ENCODE assay signal across 10 cellular contexts in genomic region chr12:58916891-58917570, GRCh38. TPM values are rescaled to one million over a fixed set of nuclear protein-coding genes. Genes with fewer than 3 reads are reported as not detected.
DNase-seq lines count a peak whose midpoint lies in the region; ATAC-seq, FAIRE-seq and TF ChIP-seq lines count a peak whose summit lies in the region.
"Had no signal": no experiment of that assay in that cellular context is flagged by ENCODE, and none has a peak within 500 bp of the region (broad histone marks: within the 10 kb centered on the region; RNA-seq: fewer than 3 reads in every experiment).

No MANE protein-coding gene starts in this region.

- ATAC-seq in Panc1 (no peak), pancreas (no peak), GM21390 (IDR thresholded peaks at IDR 0.05; ENCODE audit: unreplicated experiment) (no peak)
- no peak for ATAC-seq in activated T-cell treated with anti-CD3 and anti-CD28 coated beads, Interleukin-2, amount 50 U/mL, for 4 hours
- ATAC-seq: mucosa of descending colon had no signal

- no peaks in the 10 kb centered on the region for H3K36me3 Mint-ChIP-seq in activated T-cell treated with anti-CD3 and anti-CD28 coated beads, Interleukin-2, amount 50 U/mL, for 4 hours (ENCODE audit: insufficient read depth)
- no peaks in the 10 kb centered on the region for H3K36me3 Mint-ChIP-seq in activated CD4-positive, alpha-beta memory T cell treated with anti-CD3 and anti-CD28 coated beads, Interleukin-2, amount 10 ng/mL, durations not matched to agents 7 days and 5 days (ENCODE audit: low read depth)

- intact Hi-C loops in Panc1 (cut with micrococcal nuclease; ENCODE audit: unreplicated experiment) (loop anchor here (5.0 kb wide), 1 partner anchor 570 kb away; no protein-coding TSS in a partner anchor), pancreas (cut with DNase I) (no loop called here)

- H3K27ac Mint-ChIP-seq in activated CD4-positive, alpha-beta memory T cell treated with anti-CD3 and anti-CD28 coated beads, Interleukin-2, amount 10 ng/mL, durations not matched to agents 7 days and 5 days = no peak overlapping the region

- CTCF ChIA-PET in Panc1 (lab: Charles Lee) = no interaction called here
- CTCF ChIA-PET in activated CD4-positive, alpha-beta memory T cell treated with anti-CD3 and anti-CD28 coated beads, Interleukin-2, amount 10 ng/mL, durations not matched to agents 7 days and 5 days (lab: Charles Lee) = no interaction called here

- no peaks in the 10 kb centered on the region; the same call in 1 of the 2 replicates for H3K36me3 ChIP-seq in Panc1 (ENCODE audit: control insufficient read depth, insufficient read depth, low read length)
- H3K36me3 ChIP-seq in pancreas = peaks cover 0 to 18% (median 0%) of the 10 kb centered on the region in 3 donors

- H3K27me3 Mint-ChIP-seq in activated T-cell treated with anti-CD3 and anti-CD28 coated beads, Interleukin-2, amount 50 U/mL, for 4 hours (ENCODE audit: low read depth) = peaks cover 31% of the 10 kb centered on the region
- peaks cover 28% of the 10 kb centered on the region for H3K27me3 Mint-ChIP-seq in activated CD4-positive, alpha-beta memory T cell treated with anti-CD3 and anti-CD28 coated beads, Interleukin-2, amount 10 ng/mL, durations not matched to agents 7 days and 5 days

- 10% methylated on average over 6 of the region's 6 CpGs for WGBS in pancreas, 2 donors

- POLR2A ChIA-PET in Panc1 (lab: Charles Lee) = no interaction called here
- POLR2A ChIA-PET in activated CD4-positive, alpha-beta memory T cell treated with anti-CD3 and anti-CD28 coated beads, Interleukin-2, amount 10 ng/mL, durations not matched to agents 7 days and 5 days (lab: Charles Lee) = no interaction called here

- H3K4me3 Mint-ChIP-seq in activated T-cell treated with anti-CD3 and anti-CD28 coated beads, Interleukin-2, amount 50 U/mL, for 4 hours = no peak overlapping the region
- no peak overlapping the region for H3K4me3 Mint-ChIP-seq in activated CD4-positive, alpha-beta memory T cell treated with anti-CD3 and anti-CD28 coated beads, Interleukin-2, amount 10 ng/mL, durations not matched to agents 7 days and 5 days

- no peaks in the 10 kb centered on the region for H3K27me3 ChIP-seq in Panc1 (ENCODE audit: control insufficient read depth, insufficient read depth, low read length)
- H3K27me3 ChIP-seq in pancreas = no peaks in the 10 kb centered on the region

- no TSS peak for BruUV-seq in Panc1 (replicated peaks; lab: Mats Ljungman, UMichigan)

- peaks cover 4% of the 10 kb centered on the region for H3K9me3 Mint-ChIP-seq in activated T-cell treated with anti-CD3 and anti-CD28 coated beads, Interleukin-2, amount 50 U/mL, for 4 hours
- no peaks in the 10 kb centered on the region for H3K9me3 Mint-ChIP-seq in activated CD4-positive, alpha-beta memory T cell treated with anti-CD3 and anti-CD28 coated beads, Interleukin-2, amount 10 ng/mL, durations not matched to agents 7 days and 5 days

- TF ChIP-seq CTCF in Panc1 (IDR thresholded peaks at IDR 0.05) = no peak
- no peak for TF ChIP-seq CTCF in pancreas (IDR thresholded peaks at IDR 0.05)

- H3K27ac ChIP-seq in Panc1 (ENCODE audit: low read length) (peak overlapping the region; percentile 81), pancreas (peak overlapping the region; percentile 31 to 98 (median 64))

- H3K4me1 Mint-ChIP-seq in activated T-cell treated with anti-CD3 and anti-CD28 coated beads, Interleukin-2, amount 50 U/mL, for 4 hours (ENCODE audit: low read depth) = no peaks in the 10 kb centered on the region
- H3K4me1 Mint-ChIP-seq in activated CD4-positive, alpha-beta memory T cell treated with anti-CD3 and anti-CD28 coated beads, Interleukin-2, amount 10 ng/mL, durations not matched to agents 7 days and 5 days = peaks cover 7% of the 10 kb centered on the region

- no peaks in the 10 kb centered on the region for H3K9me3 ChIP-seq in Panc1 (ENCODE audit: control insufficient read depth, insufficient read depth, low read depth, low read length)
- no peaks in the 10 kb centered on the region for H3K9me3 ChIP-seq in pancreas
- H3K9me3 ChIP-seq: mucosa of descending colon had no signal

- H3K4me3 ChIP-seq in Panc1 (ENCODE audit: low read depth in 2 of 2, low read length in 2 of 2) = peak overlapping the region; percentile 82 to 96
- peak overlapping the region; percentile 2 to 93 (median 66) for H3K4me3 ChIP-seq in pancreas

- DNase-seq in AG20443 (ENCODE audit: low spot score) (peak; percentile 29), Panc1 (ENCODE audit: low read depth, low spot score) (no peak), fibroblast of peridontal ligament (ENCODE audit: extremely low read depth) (peak; percentile 94), pancreas (peak in 1 of 6 donors; percentile 31), mesenteric fat pad (ENCODE audit: low spot score) (no peak)
- no peak for DNase-seq in activated T-cell treated with anti-CD3 and anti-CD28 coated beads, Interleukin-2, amount 50 U/mL, for 4 hours
- DNase-seq in activated CD4-positive, alpha-beta memory T cell treated with anti-CD3 and anti-CD28 coated beads, Interleukin-2, amount 10 ng/mL, durations not matched to agents 7 days and 5 days = no peak
- DNase-seq: NCI-H2227 treated with DMSO at 0.1 percent for 48 hours had no signal

- FAIRE-seq in pancreas (lab: Jason Lieb, UNC) = no peak

- H3K4me1 ChIP-seq in Panc1 (ENCODE audit: control insufficient read depth, insufficient read depth, low read length) (peaks cover 28% of the 10 kb centered on the region), pancreas (peaks cover 11 to 53% (median 47%) of the 10 kb centered on the region in 3 donors)

- in situ Hi-C loops in Panc1 (cut with HindIII; ENCODE audit: low pct_unique_long_range_greater_than_20kb, low sequenced_read_pairs) = no loop called here

RNA-seq across cellular contexts. Expression of gene LRIG3, which starts 3.3 kb away (rescaled TPM):
- total RNA-seq in Panc1 (2021; ENCODE audit: unreplicated experiment) = 12.1 TPM
- polyA plus RNA-seq in Panc1 (2012; ENCODE audit: insufficient read length) = 4.1 TPM
- total RNA-seq in pancreas = 10 to 100 TPM; 18.8 to 44.3 (median 28.5) TPM
- 10 to 100 TPM in 1 of 2 donors, 1 to 10 TPM in 1; 7.2 to 12.8 TPM for polyA plus RNA-seq in pancreas
- total RNA-seq in mesenteric fat pad = 17.6 TPM
- 1 to 10 TPM in 1 of 3 donors, under 1 TPM in 2; 0.13 to 1.2 (median 0.14) TPM for total RNA-seq in activated T-cell treated with anti-CD3 and anti-CD28 coated beads, Interleukin-2, amount 50 U/mL, for 4 hours
- under 1 TPM; 0.08 to 0.18 TPM for total RNA-seq in activated CD4-positive, alpha-beta memory T cell treated with anti-CD3 and anti-CD28 coated beads, Interleukin-2, amount 10 ng/mL, durations not matched to agents 7 days and 5 days

Comparison
In these comparisons a context has a peak if more than half of its experiments do, and no peak if none do; other contexts are left out.
1. DNase-seq: peak in AG20443 (single experiment) and fibroblast of peridontal ligament (single experiment); none in Panc1 (single experiment), mesenteric fat pad (single experiment), activated T-cell treated with anti-CD3 and anti-CD28 coated beads, Interleukin-2, amount 50 U/mL, for 4 hours (single experiment) and activated CD4-positive, alpha-beta memory T cell treated with anti-CD3 and anti-CD28 coated beads, Interleukin-2, amount 10 ng/mL, durations not matched to agents 7 days and 5 days (single experiment).